Comparison of ENCODE assay signal across 8 cellular contexts in genomic region chr6:152982768-152983636, GRCh38. TPM values are rescaled to one million over a fixed set of nuclear protein-coding genes. Genes with fewer than 3 reads are reported as not detected.
DNase-seq lines count a peak whose midpoint lies in the region; ATAC-seq and TF ChIP-seq lines count a peak whose summit lies in the region.

TSS of gene FBXO5 (minus strand) at chr6:152983041. CDS start at chr6:152982959, 82 bp downstream.

- DNase-seq in NCI-H2196 treated with DMSO at 0.1 percent for 48 hours (lab: John Stamatoyannopoulos, UW; ENCODE audit: unreplicated experiment) (peak; percentile 96), breast epithelium (ENCODE audit: low spot score in 2 of 2) (peak; percentile 96 to 98)

- ATAC-seq in GM18870 (IDR thresholded peaks at IDR 0.05; ENCODE audit: unreplicated experiment): peak; percentile 67
- peak; percentile 88 for ATAC-seq in HG03135 (IDR thresholded peaks at IDR 0.05; ENCODE audit: unreplicated experiment)

- H3K4me3 ChIP-seq in ACC112 (ENCODE audit: low read depth, low read length): peak within 1 kb of the TSS; percentile 98
- peak within 1 kb of the TSS; percentile 59 to 86 (median 65) for H3K4me3 ChIP-seq in breast epithelium
- H3K4me3 ChIP-seq in iPS-18c (ENCODE audit: insufficient read depth, low read depth, low read length): peak within 1 kb of the TSS; percentile 95
- peak within 1 kb of the TSS; percentile 86 to 98 (median 91) for H3K4me3 ChIP-seq in skeletal muscle tissue (ENCODE audit: low read length in 3 of 3)

- H3K27ac ChIP-seq in ACC112 (ENCODE audit: low read depth, low read length): peak within 1 kb of the TSS; percentile 89
- peak within 1 kb of the TSS; percentile 87 for H3K27ac ChIP-seq in VCaP
- H3K27ac ChIP-seq in breast epithelium: peak within 1 kb of the TSS; percentile 85 to 95
- peak within 1 kb of the TSS; percentile 83 for H3K27ac ChIP-seq in skeletal muscle tissue (ENCODE audit: low read depth, low read length)

- peak within 1 kb of the TSS; percentile 84 to 95 (median 91) for H3K9ac ChIP-seq in skeletal muscle tissue (ENCODE audit: low read depth in 1 of 3, low read length in 3 of 3)

- TF ChIP-seq POLR2A in breast epithelium (IDR thresholded peaks at IDR 0.05): no peak

- H2AFZ ChIP-seq in ACC112 (ENCODE audit: low read length, unreplicated experiment): peak within 1 kb of the TSS; percentile 85

- TF ChIP-seq CTCF in VCaP (conservative IDR thresholded peaks at IDR 0.05): no peak
- TF ChIP-seq CTCF in breast epithelium (IDR thresholded peaks at IDR 0.05): peak in 1 of 3 donors; percentile 6

- no peaks in the 10 kb centered on the region for H3K9me3 ChIP-seq in breast epithelium
- no peaks in the 10 kb centered on the region for H3K9me3 ChIP-seq in iPS-18c (ENCODE audit: control insufficient read depth, insufficient read depth, low read length)
- no peaks in the 10 kb centered on the region for H3K9me3 ChIP-seq in skeletal muscle tissue (ENCODE audit: control insufficient read depth in 3 of 3, low read length in 3 of 3)

- H3K27me3 ChIP-seq in ACC112 (ENCODE audit: insufficient read depth, low read length) (no peaks in the 10 kb centered on the region), breast epithelium (no peaks in the 10 kb centered on the region), skeletal muscle tissue (ENCODE audit: control insufficient read depth in 3 of 3, insufficient read depth in 3 of 3, low read length in 3 of 3) (no peaks in the 10 kb centered on the region)

- intact Hi-C loops in breast epithelium (cut with DNase I; ENCODE audit: low total_unique reads): no loop called here

- H3K79me2 ChIP-seq in ACC112 (ENCODE audit: control insufficient read depth, insufficient read depth, low read length, unreplicated experiment): peaks cover 81% of the 10 kb centered on the region

- no peaks in the 10 kb centered on the region; the same call in 1 of the 2 replicates for H3K36me3 ChIP-seq in ACC112 (ENCODE audit: insufficient read depth, low read length)
- H3K36me3 ChIP-seq in breast epithelium: no peaks in the 10 kb centered on the region
- H3K36me3 ChIP-seq in skeletal muscle tissue (ENCODE audit: control insufficient read depth in 3 of 3, insufficient read depth in 3 of 3, low read length in 3 of 3): peaks cover 0 to 3% (median 0%) of the 10 kb centered on the region in 3 donors

- H3K4me1 ChIP-seq in ACC112 (ENCODE audit: control insufficient read depth, insufficient read depth, low read length, unreplicated experiment): peaks cover 34% of the 10 kb centered on the region
- H3K4me1 ChIP-seq in breast epithelium: peaks cover 5 to 13% of the 10 kb centered on the region in 2 donors
- H3K4me1 ChIP-seq in skeletal muscle tissue (ENCODE audit: control insufficient read depth in 3 of 3, insufficient read depth in 3 of 3, low read length in 3 of 3): peaks cover 13 to 28% (median 18%) of the 10 kb centered on the region in 3 donors

RNA-seq across cellular contexts. Expression of gene FBXO5, which starts in this region (rescaled TPM):
- total RNA-seq in breast epithelium: 1 to 10 TPM; 4.0 to 7.0 (median 4.3) TPM
- 4.7 TPM for total RNA-seq in skeletal muscle tissue

Comparison
In these comparisons a context has a peak if more than half of its experiments do, and no peak if none do; other contexts are left out.
1. Peak in every context shown above with its lines: DNase-seq, ATAC-seq, H3K4me3 ChIP-seq and H3K27ac ChIP-seq.